ENCODE assay signal across 9 cellular contexts in genomic region chr6:95431637-95432228, GRCh38.
A peak's percentile ranks its signal among the peaks of the same experiment; 100 is the strongest.
DNase-seq lines count a peak whose midpoint lies in the region; ATAC-seq, FAIRE-seq and TF ChIP-seq lines count a peak whose summit lies in the region.
"Had no signal": no experiment of that assay in that cellular context is flagged by ENCODE, and none has a peak within 500 bp of the region (broad histone marks: within the 10 kb centered on the region; RNA-seq: fewer than 3 reads in every experiment).

No MANE protein-coding gene starts in this region.

- no peaks in the 10 kb centered on the region for H3K79me2 ChIP-seq in MM.1S (ENCODE audit: low read length)

- peaks cover 0 to 4% of the 10 kb centered on the region in 2 donors for H3K27me3 Mint-ChIP-seq in CD8-positive, alpha-beta memory T cell
- H3K27me3 Mint-ChIP-seq in T-helper 17 cell = peaks cover 14% of the 10 kb centered on the region
- H3K27me3 Mint-ChIP-seq in naive thymus-derived CD8-positive, alpha-beta T cell = peaks cover 0 to 10% (median 2%) of the 10 kb centered on the region in 5 donors

- POLR2A ChIA-PET in CD8-positive, alpha-beta memory T cell (lab: Charles Lee) = no interaction called here
- POLR2A ChIA-PET in naive thymus-derived CD8-positive, alpha-beta T cell (lab: Charles Lee) = no interaction called here

- no peak overlapping the region for H3K4me3 ChIP-seq in CD8-positive, alpha-beta memory T cell (ENCODE audit: low read length)
- H3K4me3 ChIP-seq in MM.1S (ENCODE audit: low read length) = no peak overlapping the region

- H3K4me3 Mint-ChIP-seq in CD8-positive, alpha-beta memory T cell = no peak overlapping the region
- no peak overlapping the region for H3K4me3 Mint-ChIP-seq in T-helper 17 cell
- H3K4me3 Mint-ChIP-seq in naive thymus-derived CD8-positive, alpha-beta T cell = no peak overlapping the region
- H3K4me3 Mint-ChIP-seq: T-helper 1 cell treated with Interleukin-12 subunit alpha and Interleukin-12 subunit beta and Interleukin-4 antibody, amounts not matched to agents 30 μg/mL and 1 μg/mL, for 36 hours had no signal

- H3K27me3 ChIP-seq in CD8-positive, alpha-beta memory T cell (ENCODE audit: insufficient read depth, low read length, poor library complexity, severe bottlenecking) = no peaks in the 10 kb centered on the region
- no peaks in the 10 kb centered on the region for H3K27me3 ChIP-seq in MM.1S (replicated peaks; ENCODE audit: insufficient read depth, low read length)

- H3K4me2 ChIP-seq in MM.1S (ENCODE audit: low read depth, low read length) = no peak overlapping the region

- no peaks in the 10 kb centered on the region for H3F3A ChIP-seq in MM.1S (ENCODE audit: insufficient read depth, low read length)

- no peaks in the 10 kb centered on the region for H3K9me2 ChIP-seq in MM.1S (replicated peaks; ENCODE audit: insufficient read depth, low read length)

- no peaks in the 10 kb centered on the region for H3K9me3 Mint-ChIP-seq in CD8-positive, alpha-beta memory T cell
- no peaks in the 10 kb centered on the region for H3K9me3 Mint-ChIP-seq in naive thymus-derived CD8-positive, alpha-beta T cell
- H3K9me3 Mint-ChIP-seq: T-helper 1 cell treated with Interleukin-12 subunit alpha and Interleukin-12 subunit beta and Interleukin-4 antibody, amounts not matched to agents 30 μg/mL and 1 μg/mL, for 36 hours had no signal

- no peaks in the 10 kb centered on the region for H3K9me3 ChIP-seq in CD8-positive, alpha-beta memory T cell (ENCODE audit: low read length)
- H3K9me3 ChIP-seq in MM.1S (replicated peaks; ENCODE audit: insufficient read depth, low read length) = no peaks in the 10 kb centered on the region
- no peaks in the 10 kb centered on the region for H3K9me3 ChIP-seq in T-helper 17 cell (ENCODE audit: control insufficient read depth, low read length, poor library complexity, severe bottlenecking)

- peak in 3 of 5 donors; percentile 5 to 10 (median 6) for DNase-seq in CD8-positive, alpha-beta memory T cell
- DNase-seq in MM.1S (peak; percentile 42), T-helper 17 cell (peak in 1 of 3 donors; percentile 30), GM19239 (ENCODE audit: insufficient read length, low spot score) (no peak), omental fat pad (ENCODE audit: low spot score) (no peak)
- peak in 7 of 10 donors; percentile 4 to 61 (median 26) for DNase-seq in naive thymus-derived CD8-positive, alpha-beta T cell

- no peak overlapping the region for H3K9ac ChIP-seq in MM.1S (ENCODE audit: low read length)

- H3K27ac Mint-ChIP-seq in CD8-positive, alpha-beta memory T cell = no peak overlapping the region
- H3K27ac Mint-ChIP-seq in T-helper 17 cell = no peak overlapping the region
- no peak overlapping the region for H3K27ac Mint-ChIP-seq in naive thymus-derived CD8-positive, alpha-beta T cell
- H3K27ac Mint-ChIP-seq: T-helper 1 cell treated with Interleukin-12 subunit alpha and Interleukin-12 subunit beta and Interleukin-4 antibody, amounts not matched to agents 30 μg/mL and 1 μg/mL, for 36 hours had no signal

- no peaks in the 10 kb centered on the region for H3K4me1 Mint-ChIP-seq in CD8-positive, alpha-beta memory T cell
- H3K4me1 Mint-ChIP-seq in T-helper 17 cell = no peaks in the 10 kb centered on the region
- H3K4me1 Mint-ChIP-seq in naive thymus-derived CD8-positive, alpha-beta T cell = no peaks in the 10 kb centered on the region

- no peaks in the 10 kb centered on the region for H3K4me1 ChIP-seq in CD8-positive, alpha-beta memory T cell (ENCODE audit: insufficient read depth, low read length)
- no peaks in the 10 kb centered on the region for H3K4me1 ChIP-seq in MM.1S (ENCODE audit: low read length)

- CTCF ChIA-PET in CD8-positive, alpha-beta memory T cell (lab: Charles Lee) = no interaction called here

- no peak overlapping the region for H3K27ac ChIP-seq in CD8-positive, alpha-beta memory T cell (ENCODE audit: low read depth, low read length)
- no peak overlapping the region for H3K27ac ChIP-seq in MM.1S (ENCODE audit: low read length)

- no peaks in the 10 kb centered on the region for H4K20me1 ChIP-seq in MM.1S (ENCODE audit: insufficient read depth, low read length)

- TF ChIP-seq CTCF in MM.1S (IDR thresholded peaks at IDR 0.05; ENCODE audit: low read length) (peak; percentile 69), omental fat pad (IDR thresholded peaks at IDR 0.05) (peak in 1 of 3 donors; percentile 5)

- no peak overlapping the region for H2AFZ ChIP-seq in MM.1S (ENCODE audit: low read length)

- no peaks in the 10 kb centered on the region for H3K36me3 ChIP-seq in CD8-positive, alpha-beta memory T cell (ENCODE audit: insufficient read depth, low read length)
- no peaks in the 10 kb centered on the region for H3K36me3 ChIP-seq in MM.1S (replicated peaks; ENCODE audit: insufficient read depth, low read length)

- peak; percentile 41 for FAIRE-seq in endometrium (lab: Jason Lieb, UNC)
- no peak for FAIRE-seq in GM19239 (lab: Jason Lieb, UNC)

- peak; percentile 65 for ATAC-seq in GM18861 (IDR thresholded peaks at IDR 0.05; ENCODE audit: unreplicated experiment)
- ATAC-seq in T-helper 17 cell = peak; percentile 53
- ATAC-seq in naive thymus-derived CD8-positive, alpha-beta T cell = no peak
- no peak for ATAC-seq in omental fat pad (ENCODE audit: low FRiP score)

- no peaks in the 10 kb centered on the region for H3K36me3 Mint-ChIP-seq in CD8-positive, alpha-beta memory T cell
- H3K36me3 Mint-ChIP-seq in T-helper 17 cell (ENCODE audit: low read depth) = no peaks in the 10 kb centered on the region
- no peaks in the 10 kb centered on the region for H3K36me3 Mint-ChIP-seq in naive thymus-derived CD8-positive, alpha-beta T cell

Comparison
In these comparisons a context has a peak if more than half of its experiments do, and no peak if none do; other contexts are left out.
1. DNase-seq: peak in CD8-positive, alpha-beta memory T cell (3 of 5), MM.1S (single experiment) and naive thymus-derived CD8-positive, alpha-beta T cell (7 of 10); none in GM19239 (single experiment) and omental fat pad (single experiment).
2. ATAC-seq: peak in GM18861 (single experiment) and T-helper 17 cell (single experiment); none in naive thymus-derived CD8-positive, alpha-beta T cell (0 of 2) and omental fat pad (single experiment).